3 cellular contexts compared by ENCODE assay signal in the genomic region with DNA sequence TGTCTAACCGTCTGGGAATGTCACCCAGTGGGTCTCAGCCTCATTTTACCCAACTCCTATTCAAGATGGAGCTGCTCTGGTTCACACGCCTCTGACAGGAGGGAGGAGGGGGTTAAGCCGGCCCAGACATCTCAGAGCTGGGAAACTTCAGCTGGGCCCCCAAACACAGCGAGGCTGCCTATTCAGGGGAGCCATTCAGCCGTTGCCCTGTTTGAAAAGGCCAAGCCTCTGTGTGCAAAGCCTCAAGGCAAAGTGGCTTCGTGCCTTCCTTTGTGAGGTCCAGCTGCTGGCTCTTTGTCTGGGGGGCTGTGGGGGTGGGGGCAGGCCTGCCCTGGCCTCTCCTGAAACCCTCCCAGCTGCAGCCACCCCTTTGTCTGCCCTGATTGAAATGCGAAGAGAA.
TF ChIP-seq lines count a peak whose summit lies in the region.

No MANE protein-coding gene starts in this region.

TF ChIP-seq in SK-N-SH, 30 proteins besides CTCF, POLR2A, EP300 and RAD21 (continued from another document):
- TF ChIP-seq GATA2 (CRISPR knock-in tag; IDR thresholded peaks at IDR 0.05) (no peak), CHD2 (IDR thresholded peaks at IDR 0.05; ENCODE audit: low read length, partially characterized antibody) (no peak), EZH2phosphoT487 (IDR thresholded peaks at IDR 0.05; ENCODE audit: borderline replicate concordance, low read depth) (no peak), GABPA (IDR thresholded peaks at IDR 0.05; ENCODE audit: low read depth) (no peak), TEAD4 (IDR thresholded peaks at IDR 0.05; ENCODE audit: borderline replicate concordance, insufficient read depth) (no peak)
- TF ChIP-seq, protein P1, sequence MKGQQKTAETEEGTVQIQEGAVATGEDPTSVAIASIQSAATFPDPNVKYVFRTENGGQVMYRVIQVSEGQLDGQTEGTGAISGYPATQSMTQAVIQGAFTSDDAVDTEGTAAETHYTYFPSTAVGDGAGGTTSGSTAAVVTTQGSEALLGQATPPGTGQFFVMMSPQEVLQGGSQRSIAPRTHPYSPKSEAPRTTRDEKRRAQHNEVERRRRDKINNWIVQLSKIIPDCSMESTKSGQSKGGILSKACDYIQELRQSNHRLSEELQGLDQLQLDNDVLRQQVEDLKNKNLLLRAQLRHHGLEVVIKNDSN (IDR thresholded peaks at IDR 0.05; ENCODE audit: borderline replicate concordance, low read depth): no peak

TF ChIP-seq in SK-N-SH treated with all-trans-retinoic acid at 6 μM for 48 hours, 23 proteins besides CTCF, POLR2A, EP300 and RAD21 (continued from another document):
- TF ChIP-seq, protein P2, sequence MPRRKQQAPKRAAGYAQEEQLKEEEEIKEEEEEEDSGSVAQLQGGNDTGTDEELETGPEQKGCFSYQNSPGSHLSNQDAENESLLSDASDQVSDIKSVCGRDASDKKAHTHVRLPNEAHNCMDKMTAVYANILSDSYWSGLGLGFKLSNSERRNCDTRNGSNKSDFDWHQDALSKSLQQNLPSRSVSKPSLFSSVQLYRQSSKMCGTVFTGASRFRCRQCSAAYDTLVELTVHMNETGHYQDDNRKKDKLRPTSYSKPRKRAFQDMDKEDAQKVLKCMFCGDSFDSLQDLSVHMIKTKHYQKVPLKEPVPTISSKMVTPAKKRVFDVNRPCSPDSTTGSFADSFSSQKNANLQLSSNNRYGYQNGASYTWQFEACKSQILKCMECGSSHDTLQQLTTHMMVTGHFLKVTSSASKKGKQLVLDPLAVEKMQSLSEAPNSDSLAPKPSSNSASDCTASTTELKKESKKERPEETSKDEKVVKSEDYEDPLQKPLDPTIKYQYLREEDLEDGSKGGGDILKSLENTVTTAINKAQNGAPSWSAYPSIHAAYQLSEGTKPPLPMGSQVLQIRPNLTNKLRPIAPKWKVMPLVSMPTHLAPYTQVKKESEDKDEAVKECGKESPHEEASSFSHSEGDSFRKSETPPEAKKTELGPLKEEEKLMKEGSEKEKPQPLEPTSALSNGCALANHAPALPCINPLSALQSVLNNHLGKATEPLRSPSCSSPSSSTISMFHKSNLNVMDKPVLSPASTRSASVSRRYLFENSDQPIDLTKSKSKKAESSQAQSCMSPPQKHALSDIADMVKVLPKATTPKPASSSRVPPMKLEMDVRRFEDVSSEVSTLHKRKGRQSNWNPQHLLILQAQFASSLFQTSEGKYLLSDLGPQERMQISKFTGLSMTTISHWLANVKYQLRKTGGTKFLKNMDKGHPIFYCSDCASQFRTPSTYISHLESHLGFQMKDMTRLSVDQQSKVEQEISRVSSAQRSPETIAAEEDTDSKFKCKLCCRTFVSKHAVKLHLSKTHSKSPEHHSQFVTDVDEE (CRISPR knock-in tag; IDR thresholded peaks at IDR 0.05): no peak
- TF ChIP-seq, protein P3, sequence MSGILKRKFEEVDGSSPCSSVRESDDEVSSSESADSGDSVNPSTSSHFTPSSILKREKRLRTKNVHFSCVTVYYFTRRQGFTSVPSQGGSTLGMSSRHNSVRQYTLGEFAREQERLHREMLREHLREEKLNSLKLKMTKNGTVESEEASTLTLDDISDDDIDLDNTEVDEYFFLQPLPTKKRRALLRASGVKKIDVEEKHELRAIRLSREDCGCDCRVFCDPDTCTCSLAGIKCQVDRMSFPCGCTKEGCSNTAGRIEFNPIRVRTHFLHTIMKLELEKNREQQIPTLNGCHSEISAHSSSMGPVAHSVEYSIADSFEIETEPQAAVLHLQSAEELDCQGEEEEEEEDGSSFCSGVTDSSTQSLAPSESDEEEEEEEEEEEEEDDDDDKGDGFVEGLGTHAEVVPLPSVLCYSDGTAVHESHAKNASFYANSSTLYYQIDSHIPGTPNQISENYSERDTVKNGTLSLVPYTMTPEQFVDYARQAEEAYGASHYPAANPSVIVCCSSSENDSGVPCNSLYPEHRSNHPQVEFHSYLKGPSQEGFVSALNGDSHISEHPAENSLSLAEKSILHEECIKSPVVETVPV (CRISPR knock-in tag; IDR thresholded peaks at IDR 0.05): no peak

TF ChIP-seq in WTC11, 78 proteins besides CTCF, POLR2A, EP300 and RAD21 (continued from another document):
- TF ChIP-seq, protein P4, sequence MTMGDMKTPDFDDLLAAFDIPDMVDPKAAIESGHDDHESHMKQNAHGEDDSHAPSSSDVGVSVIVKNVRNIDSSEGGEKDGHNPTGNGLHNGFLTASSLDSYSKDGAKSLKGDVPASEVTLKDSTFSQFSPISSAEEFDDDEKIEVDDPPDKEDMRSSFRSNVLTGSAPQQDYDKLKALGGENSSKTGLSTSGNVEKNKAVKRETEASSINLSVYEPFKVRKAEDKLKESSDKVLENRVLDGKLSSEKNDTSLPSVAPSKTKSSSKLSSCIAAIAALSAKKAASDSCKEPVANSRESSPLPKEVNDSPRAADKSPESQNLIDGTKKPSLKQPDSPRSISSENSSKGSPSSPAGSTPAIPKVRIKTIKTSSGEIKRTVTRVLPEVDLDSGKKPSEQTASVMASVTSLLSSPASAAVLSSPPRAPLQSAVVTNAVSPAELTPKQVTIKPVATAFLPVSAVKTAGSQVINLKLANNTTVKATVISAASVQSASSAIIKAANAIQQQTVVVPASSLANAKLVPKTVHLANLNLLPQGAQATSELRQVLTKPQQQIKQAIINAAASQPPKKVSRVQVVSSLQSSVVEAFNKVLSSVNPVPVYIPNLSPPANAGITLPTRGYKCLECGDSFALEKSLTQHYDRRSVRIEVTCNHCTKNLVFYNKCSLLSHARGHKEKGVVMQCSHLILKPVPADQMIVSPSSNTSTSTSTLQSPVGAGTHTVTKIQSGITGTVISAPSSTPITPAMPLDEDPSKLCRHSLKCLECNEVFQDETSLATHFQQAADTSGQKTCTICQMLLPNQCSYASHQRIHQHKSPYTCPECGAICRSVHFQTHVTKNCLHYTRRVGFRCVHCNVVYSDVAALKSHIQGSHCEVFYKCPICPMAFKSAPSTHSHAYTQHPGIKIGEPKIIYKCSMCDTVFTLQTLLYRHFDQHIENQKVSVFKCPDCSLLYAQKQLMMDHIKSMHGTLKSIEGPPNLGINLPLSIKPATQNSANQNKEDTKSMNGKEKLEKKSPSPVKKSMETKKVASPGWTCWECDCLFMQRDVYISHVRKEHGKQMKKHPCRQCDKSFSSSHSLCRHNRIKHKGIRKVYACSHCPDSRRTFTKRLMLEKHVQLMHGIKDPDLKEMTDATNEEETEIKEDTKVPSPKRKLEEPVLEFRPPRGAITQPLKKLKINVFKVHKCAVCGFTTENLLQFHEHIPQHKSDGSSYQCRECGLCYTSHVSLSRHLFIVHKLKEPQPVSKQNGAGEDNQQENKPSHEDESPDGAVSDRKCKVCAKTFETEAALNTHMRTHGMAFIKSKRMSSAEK (CRISPR knock-in tag; IDR thresholded peaks at IDR 0.05; ENCODE audit: borderline replicate concordance): peak; percentile 89; the same call in 1 of the 2 replicates
- TF ChIP-seq, protein P5, sequence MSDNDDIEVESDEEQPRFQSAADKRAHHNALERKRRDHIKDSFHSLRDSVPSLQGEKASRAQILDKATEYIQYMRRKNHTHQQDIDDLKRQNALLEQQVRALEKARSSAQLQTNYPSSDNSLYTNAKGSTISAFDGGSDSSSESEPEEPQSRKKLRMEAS (CRISPR knock-in tag; IDR thresholded peaks at IDR 0.05): peak; percentile 57; the same call in 1 of the 2 replicates
- no peak for TF ChIP-seq ZNF423 (CRISPR knock-in tag; IDR thresholded peaks at IDR 0.05)
- TF ChIP-seq, protein P6, sequence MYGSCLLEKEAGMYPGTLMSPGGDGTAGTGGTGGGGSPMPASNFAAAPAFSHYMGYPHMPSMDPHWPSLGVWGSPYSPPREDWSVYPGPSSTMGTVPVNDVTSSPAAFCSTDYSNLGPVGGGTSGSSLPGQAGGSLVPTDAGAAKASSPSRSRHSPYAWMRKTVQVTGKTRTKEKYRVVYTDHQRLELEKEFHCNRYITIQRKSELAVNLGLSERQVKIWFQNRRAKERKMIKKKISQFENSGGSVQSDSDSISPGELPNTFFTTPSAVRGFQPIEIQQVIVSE (CRISPR knock-in tag; IDR thresholded peaks at IDR 0.05; ENCODE audit: borderline replicate concordance): no peak
- TF ChIP-seq FOXK1 (CRISPR knock-in tag; IDR thresholded peaks at IDR 0.05): no peak
- TF ChIP-seq MXD4 (CRISPR knock-in tag; IDR thresholded peaks at IDR 0.05; ENCODE audit: borderline replicate concordance): peak; percentile 4; the same call in 1 of the 2 replicates
- TF ChIP-seq JAZF1 (CRISPR knock-in tag; IDR thresholded peaks at IDR 0.05): no peak
TF ChIP-seq in WTC11: peak in this region for 6.
